In genomic region chr1:199495432-199495831, GRCh38 we compare ENCODE assay signal across 36 cellular contexts.
"Had no signal": no experiment of that assay in that cellular context is flagged by ENCODE, and none has a peak within 500 bp of the region (broad histone marks: within the 10 kb centered on the region; RNA-seq: fewer than 3 reads in every experiment).

No MANE protein-coding gene starts in this region.

- H3K27me3 ChIP-seq: adrenal gland, body of pancreas, esophagus muscularis mucosa, gastroesophageal sphincter, heart right ventricle, hepatocyte had no signal

- H3K4me1 ChIP-seq: adrenal gland, body of pancreas, esophagus muscularis mucosa, gastroesophageal sphincter, heart right ventricle had no signal

- H3K4me2 ChIP-seq: hepatocyte had no signal

- H3K27ac Mint-ChIP-seq: activated CD4-positive, alpha-beta memory T cell treated with anti-CD3 and anti-CD28 coated beads for 36 hours; activated CD4-positive, alpha-beta T cell treated with anti-CD3 and anti-CD28 coated beads for 36 hours; activated CD4-positive, alpha-beta T cell treated with anti-CD3 and anti-CD28 coated beads, Interleukin-2, amount 10 ng/mL, durations not matched to agents 24 days and 14 days; activated CD8-positive, alpha-beta memory T cell treated with anti-CD3 and anti-CD28 coated beads, Interleukin-2, amount 10 ng/mL, durations not matched to agents 7 days and 5 days; activated CD8-positive, alpha-beta T cell treated with anti-CD3 and anti-CD28 coated beads, Interleukin-2, amount 10 ng/mL, durations not matched to agents 7 days and 5 days; activated naive CD4-positive, alpha-beta T cell treated with anti-CD3 and anti-CD28 coated beads for 36 hours; activated naive CD4-positive, alpha-beta T cell treated with anti-CD3 and anti-CD28 coated beads, Interleukin-2, amount 50 U/mL, for 24 hours; activated naive CD8-positive, alpha-beta T cell treated with anti-CD3 and anti-CD28 coated beads for 36 hours; activated naive CD8-positive, alpha-beta T cell treated with anti-CD3 and anti-CD28 coated beads, Interleukin-2, amount 50 U/mL, for 24 hours; activated T-helper 1 cell treated with anti-CD3 and anti-CD28 coated beads, Interleukin-12 subunit alpha, Interleukin-12 subunit beta, Interleukin-2, Interleukin-4 antibody, amounts not matched to agents 30 ng/mL and 10 ng/mL and 1 ng/mL, durations not matched to agents 14 hours and 24 hours and 36 hours; activated T-helper 2 cell treated with anti-CD3 and anti-CD28 coated beads, Interferon-gamma antibody, Interleukin-2, Interleukin-4, amounts not matched to agents 10 μg/mL and 5 μg/mL and 100 μg/mL, durations not matched to agents 14 hours and 24 hours and 36 hours; effector memory CD8-positive, alpha-beta T cell; T-helper 2 cell treated with Interferon-gamma antibody and Interleukin-4, amounts not matched to agents 5 μg/mL and 100 μg/mL, for 36 hours had no signal

- ATAC-seq: activated CD4-positive, alpha-beta T cell treated with anti-CD3 and anti-CD28 coated beads for 36 hours; activated CD8-positive, alpha-beta memory T cell treated with anti-CD3 and anti-CD28 coated beads, Interleukin-2, amount 10 ng/mL, durations not matched to agents 7 days and 5 days; activated CD8-positive, alpha-beta T cell treated with anti-CD3 and anti-CD28 coated beads, Interleukin-2, amount 10 ng/mL, durations not matched to agents 7 days and 5 days; activated naive CD8-positive, alpha-beta T cell treated with anti-CD3 and anti-CD28 coated beads, Interleukin-2, amount 50 U/mL, for 24 hours; body of pancreas; effector memory CD8-positive, alpha-beta T cell; foreskin keratinocyte; gastroesophageal sphincter; heart right ventricle had no signal

- H3K36me3 ChIP-seq: adrenal gland, esophagus muscularis mucosa, gastroesophageal sphincter, heart right ventricle, WERI-Rb-1 had no signal

- H3K4me1 Mint-ChIP-seq: activated CD4-positive, alpha-beta T cell treated with anti-CD3 and anti-CD28 coated beads for 36 hours; activated CD4-positive, alpha-beta T cell treated with anti-CD3 and anti-CD28 coated beads, Interleukin-2, amount 10 ng/mL, durations not matched to agents 24 days and 14 days; activated CD8-positive, alpha-beta memory T cell treated with anti-CD3 and anti-CD28 coated beads, Interleukin-2, amount 10 ng/mL, durations not matched to agents 7 days and 5 days; activated naive CD4-positive, alpha-beta T cell treated with anti-CD3 and anti-CD28 coated beads, Interleukin-2, amount 50 U/mL, for 24 hours; activated naive CD8-positive, alpha-beta T cell treated with anti-CD3 and anti-CD28 coated beads for 36 hours had no signal

- H3K36me3 Mint-ChIP-seq: activated naive CD4-positive, alpha-beta T cell treated with anti-CD3 and anti-CD28 coated beads, Interleukin-2, amount 50 U/mL, for 24 hours had no signal

- H3K4me3 Mint-ChIP-seq: activated CD4-positive, alpha-beta memory T cell treated with anti-CD3 and anti-CD28 coated beads for 36 hours; activated CD4-positive, alpha-beta T cell treated with anti-CD3 and anti-CD28 coated beads for 36 hours; activated CD4-positive, alpha-beta T cell treated with anti-CD3 and anti-CD28 coated beads, Interleukin-2, amount 10 ng/mL, durations not matched to agents 24 days and 14 days; activated CD8-positive, alpha-beta memory T cell treated with anti-CD3 and anti-CD28 coated beads, Interleukin-2, amount 10 ng/mL, durations not matched to agents 7 days and 5 days; activated CD8-positive, alpha-beta T cell treated with anti-CD3 and anti-CD28 coated beads, Interleukin-2, amount 10 ng/mL, durations not matched to agents 7 days and 5 days; activated naive CD4-positive, alpha-beta T cell treated with anti-CD3 and anti-CD28 coated beads for 36 hours; activated naive CD4-positive, alpha-beta T cell treated with anti-CD3 and anti-CD28 coated beads, Interleukin-2, amount 50 U/mL, for 24 hours; activated naive CD8-positive, alpha-beta T cell treated with anti-CD3 and anti-CD28 coated beads for 36 hours; activated naive CD8-positive, alpha-beta T cell treated with anti-CD3 and anti-CD28 coated beads, Interleukin-2, amount 50 U/mL, for 24 hours; activated T-helper 1 cell treated with anti-CD3 and anti-CD28 coated beads, Interleukin-12 subunit alpha, Interleukin-12 subunit beta, Interleukin-2, Interleukin-4 antibody, amounts not matched to agents 30 ng/mL and 10 ng/mL and 1 ng/mL, durations not matched to agents 14 hours and 24 hours and 36 hours; effector memory CD8-positive, alpha-beta T cell; T-helper 2 cell treated with Interferon-gamma antibody and Interleukin-4, amounts not matched to agents 5 μg/mL and 100 μg/mL, for 36 hours had no signal

- H3K79me2 ChIP-seq: hepatocyte had no signal

- DNase-seq: activated CD4-positive, alpha-beta memory T cell treated with anti-CD3 and anti-CD28 coated beads for 36 hours; activated CD4-positive, alpha-beta T cell treated with anti-CD3 and anti-CD28 coated beads for 36 hours; activated CD4-positive, alpha-beta T cell treated with anti-CD3 and anti-CD28 coated beads, Interleukin-2, amount 10 ng/mL, durations not matched to agents 24 days and 14 days; activated CD4-positive, CD25-positive, alpha-beta regulatory T cell; activated CD4-positive, CD25-positive, alpha-beta regulatory T cell treated with anti-CD3 and anti-CD28 coated beads, Interleukin-2, amount 50 U/mL, for 72 hours; activated CD8-positive, alpha-beta memory T cell treated with anti-CD3 and anti-CD28 coated beads, Interleukin-2, amount 10 ng/mL, durations not matched to agents 7 days and 5 days; activated CD8-positive, alpha-beta memory T cell treated with anti-CD3 and anti-CD28 coated beads, Interleukin-2, amount 50 U/mL, for 4 hours; activated CD8-positive, alpha-beta T cell treated with anti-CD3 and anti-CD28 coated beads, Interleukin-2, amount 10 ng/mL, durations not matched to agents 7 days and 5 days; activated effector memory CD4-positive, alpha-beta T cell treated with anti-CD3 and anti-CD28 coated beads, Interleukin-2, amount 50 U/mL, for 16 hours; activated naive CD4-positive, alpha-beta T cell treated with anti-CD3 and anti-CD28 coated beads for 36 hours; activated naive CD8-positive, alpha-beta T cell treated with anti-CD3 and anti-CD28 coated beads for 36 hours; activated naive CD8-positive, alpha-beta T cell treated with anti-CD3 and anti-CD28 coated beads, Interleukin-2, amount 50 U/mL, for 24 hours; activated T-cell treated with anti-CD3 and anti-CD28 coated beads, Interleukin-2, amount 50 U/mL, for 1 hour; activated T-cell treated with anti-CD3 and anti-CD28 coated beads, Interleukin-2, amount 50 U/mL, for 48 hours; adrenal gland; amygdala; aorta; body of pancreas; caudate nucleus; cortex of kidney; dermis blood vessel endothelial cell; effector CD4-positive, alpha-beta T cell; effector memory CD8-positive, alpha-beta T cell; erythroblast; foreskin keratinocyte; heart right ventricle; T1000; WERI-Rb-1 had no signal

- H2AFZ ChIP-seq: hepatocyte had no signal

- FAIRE-seq: colon had no signal

- H3K27ac ChIP-seq: adrenal gland, body of pancreas, esophagus muscularis mucosa, foreskin keratinocyte, gastroesophageal sphincter, heart right ventricle, hepatocyte, WERI-Rb-1 had no signal

- H3K4me3 ChIP-seq: adrenal gland, body of pancreas, esophagus muscularis mucosa, gastroesophageal sphincter, heart right ventricle, hepatocyte had no signal

- H3K27me3 Mint-ChIP-seq: activated naive CD8-positive, alpha-beta T cell treated with anti-CD3 and anti-CD28 coated beads for 36 hours had no signal
